Comparison of ENCODE assay signal across 11 cellular contexts in genomic region chr1:44947774-44948311, GRCh38. TPM values are rescaled to one million over a fixed set of nuclear protein-coding genes. Genes with fewer than 3 reads are reported as not detected.
DNase-seq lines count a peak whose midpoint lies in the region; ATAC-seq, FAIRE-seq and TF ChIP-seq lines count a peak whose summit lies in the region.
"Had no signal": no experiment of that assay in that cellular context is flagged by ENCODE, and none has a peak within 500 bp of the region (broad histone marks: within the 10 kb centered on the region; RNA-seq: fewer than 3 reads in every experiment).

No MANE protein-coding gene starts in this region.

- H4K20me1 ChIP-seq in astrocyte (ENCODE audit: insufficient read depth, low read length), result peaks cover 33% of the 10 kb centered on the region

- intact Hi-C loops in heart left ventricle (cut with DNase I) (no loop called here), Right ventricle myocardium superior (cut with DNase I) (no loop called here), tibial artery (cut with DNase I; ENCODE audit: low total_unique reads) (no loop called here)

- no peak for TF ChIP-seq POLR2A in heart left ventricle (IDR thresholded peaks at IDR 0.05)

- H3K9me3 Mint-ChIP-seq in astrocyte (ENCODE audit: unreplicated experiment), result no peaks in the 10 kb centered on the region
- H3K9me3 Mint-ChIP-seq: activated naive CD4-positive, alpha-beta T cell treated with anti-CD3 and anti-CD28 coated beads for 36 hours had no signal

- H3K27me3 Mint-ChIP-seq in astrocyte (ENCODE audit: low read depth, unreplicated experiment), result no peaks in the 10 kb centered on the region

- no peak overlapping the region for H3K4me3 Mint-ChIP-seq in astrocyte (ENCODE audit: unreplicated experiment)
- H3K4me3 Mint-ChIP-seq: activated naive CD4-positive, alpha-beta T cell treated with anti-CD3 and anti-CD28 coated beads for 36 hours had no signal

- H3K4me1 ChIP-seq in heart left ventricle (peaks cover 0 to 38% (median 25%) of the 10 kb centered on the region in 12 donors), astrocyte (ENCODE audit: insufficient read depth, low read length) (peaks cover 16% of the 10 kb centered on the region), tibial artery (peaks cover 0 to 39% (median 26%) of the 10 kb centered on the region in 4 donors)

- peaks cover 2% of the 10 kb centered on the region for H3K79me2 ChIP-seq in astrocyte (ENCODE audit: insufficient read depth, low read length)

- H3K36me3 ChIP-seq in heart left ventricle, result peaks cover 0 to 4% (median 0%) of the 10 kb centered on the region in 9 donors
- no peaks in the 10 kb centered on the region for H3K36me3 ChIP-seq in astrocyte (ENCODE audit: insufficient read depth, low read length)
- no peaks in the 10 kb centered on the region for H3K36me3 ChIP-seq in tibial artery

- H3K9me3 ChIP-seq in heart left ventricle (no peaks in the 10 kb centered on the region), astrocyte (ENCODE audit: insufficient read depth, low read depth, low read length) (no peaks in the 10 kb centered on the region), tibial artery (no peaks in the 10 kb centered on the region)

- no peak for FAIRE-seq in astrocyte (lab: Jason Lieb, UNC)

- no peak overlapping the region for H3K9ac ChIP-seq in astrocyte (ENCODE audit: low read length)
- H3K9ac ChIP-seq: KMS-11 had no signal

- peak overlapping the region; percentile 4 to 76 (median 62) for H3K27ac ChIP-seq in heart left ventricle
- no peak overlapping the region for H3K27ac ChIP-seq in astrocyte (ENCODE audit: low read depth, low read length)
- H3K27ac ChIP-seq in tibial artery, result peak overlapping the region; percentile 58 to 70
- H3K27ac ChIP-seq: KMS-11 had no signal

- no peak overlapping the region for H3K27ac Mint-ChIP-seq in astrocyte (ENCODE audit: unreplicated experiment)
- H3K27ac Mint-ChIP-seq: activated naive CD4-positive, alpha-beta T cell treated with anti-CD3 and anti-CD28 coated beads for 36 hours had no signal

- WGBS in heart left ventricle, 4 donors, result 95 to 100% (median 98%) methylated on average over 1 of the region's 1 CpG

- H2AFZ ChIP-seq in astrocyte (ENCODE audit: low read depth, low read length), result no peak overlapping the region

- H3K4me1 Mint-ChIP-seq in astrocyte (ENCODE audit: low read depth, unreplicated experiment), result no peaks in the 10 kb centered on the region

- H3K27me3 ChIP-seq in heart left ventricle (no peaks in the 10 kb centered on the region), astrocyte (ENCODE audit: insufficient read depth, low read length) (no peaks in the 10 kb centered on the region), tibial artery (no peaks in the 10 kb centered on the region)

- H3K4me3 ChIP-seq in heart left ventricle (no peak overlapping the region), astrocyte (ENCODE audit: insufficient read depth, low read depth, low read length) (no peak overlapping the region), tibial artery (no peak overlapping the region)

- peak overlapping the region; percentile 71 for H3K4me2 ChIP-seq in astrocyte (ENCODE audit: low read length)
- H3K4me2 ChIP-seq: KMS-11 had no signal

- DNase-seq in heart left ventricle, result no peak
- DNase-seq in Right ventricle myocardium superior, result no peak
- no peak for DNase-seq in astrocyte (ENCODE audit: low read depth)
- DNase-seq in lung microvascular endothelial cell (ENCODE audit: low read depth in 2 of 2), result peak; percentile 38 to 63
- no peak for DNase-seq in tibial artery
- no peak for DNase-seq in putamen (ENCODE audit: low spot score)
- no peak for DNase-seq in NOMO-1 treated with dmso at 0.1 percent for 144 hours (lab: John Stamatoyannopoulos, UW; ENCODE audit: unreplicated experiment)
- no peak for DNase-seq in D341Med (ENCODE audit: low spot score)
- DNase-seq: activated naive CD4-positive, alpha-beta T cell treated with anti-CD3 and anti-CD28 coated beads for 36 hours; stimulated activated CD4-positive, alpha-beta T cell treated with anti-CD3 and anti-CD28 coated beads, Interleukin-1b, Interleukin-23, amount 100 ng/mL, for 48 hours had no signal

- ATAC-seq in heart left ventricle, result peak in 1 of 4 donors; percentile 11
- no peak for ATAC-seq in Right ventricle myocardium superior (ENCODE audit: poor library complexity)

- TF ChIP-seq CTCF in heart left ventricle (IDR thresholded peaks at IDR 0.05) (no peak), astrocyte (IDR thresholded peaks at IDR 0.05; ENCODE audit: insufficient read depth, low read depth, low read length) (no peak), tibial artery (IDR thresholded peaks at IDR 0.05) (no peak)

- peaks cover 1% of the 10 kb centered on the region for H3K36me3 Mint-ChIP-seq in astrocyte (ENCODE audit: low read depth, unreplicated experiment)

RNA-seq across cellular contexts. Expression of gene EIF2B3, which starts 38.6 kb away (rescaled TPM):
- total RNA-seq in heart left ventricle (10 to 100 TPM; 27.5 to 48.8 (median 37.7) TPM), Right ventricle myocardium superior (45.0 TPM), astrocyte (28.1 and 28.2 TPM in 2 replicates), lung microvascular endothelial cell (15.3 and 16.1 TPM in 2 replicates)
- 10 to 100 TPM; 33.3 to 50.6 TPM for polyA plus RNA-seq in heart left ventricle

Comparison
In these comparisons a context has a peak if more than half of its experiments do, and no peak if none do; other contexts are left out.
1. DNase-seq: peak in lung microvascular endothelial cell (2 of 2); none in heart left ventricle (0 of 5), Right ventricle myocardium superior (single experiment), astrocyte (single experiment), tibial artery (0 of 2), putamen (single experiment), NOMO-1 treated with dmso at 0.1 percent for 144 hours (single experiment) and D341Med (single experiment).